In genomic region chr4:137180349-137180748, GRCh38 we compare ENCODE assay signal across 25 cellular contexts.
DNase-seq lines count a peak whose midpoint lies in the region; ATAC-seq and TF ChIP-seq lines count a peak whose summit lies in the region.
"Had no signal": no experiment of that assay in that cellular context is flagged by ENCODE, and none has a peak within 500 bp of the region (broad histone marks: within the 10 kb centered on the region; RNA-seq: fewer than 3 reads in every experiment).

No MANE protein-coding gene starts in this region.

- H3K27ac Mint-ChIP-seq in T-helper 17 cell, result no peak overlapping the region
- H3K27ac Mint-ChIP-seq: activated naive CD8-positive, alpha-beta T cell treated with anti-CD3 and anti-CD28 coated beads, Interleukin-2, amount 10 ng/mL, durations not matched to agents 7 days and 5 days; CD4-positive, CD25-positive, alpha-beta regulatory T cell; stimulated activated naive CD8-positive, alpha-beta T cell treated with anti-CD3 and anti-CD28 coated beads, Interleukin-15, Interleukin-2, amounts not matched to agents 100 ng/mL and 50 ng/mL, for 24 hours had no signal

- H3K4me2 ChIP-seq in OCI-LY3 (ENCODE audit: low read length), result no peak overlapping the region
- H3K4me2 ChIP-seq in smooth muscle cell, result no peak overlapping the region

- in situ Hi-C loops in transverse colon (cut with MboI; ENCODE audit: low pct_ligation_motif_present in 1 of 4, low pct_unique_long_range_greater_than_20kb in 1 of 4, low sequenced_read_pairs in 3 of 4), result no loop called here

- H3K36me3 ChIP-seq in H7 (replicated peaks; ENCODE audit: control insufficient read depth, insufficient read depth, low read length) (no peaks in the 10 kb centered on the region), OCI-LY3 (replicated peaks; ENCODE audit: low read depth, low read length) (no peaks in the 10 kb centered on the region), transverse colon (no peaks in the 10 kb centered on the region), smooth muscle cell (ENCODE audit: low read depth) (no peaks in the 10 kb centered on the region)
- H3K36me3 ChIP-seq: left ventricle myocardium inferior, prostate gland, thoracic aorta had no signal

- no peak overlapping the region for H3K9ac ChIP-seq in OCI-LY3 (ENCODE audit: low read length)
- H3K9ac ChIP-seq in smooth muscle cell (ENCODE audit: low read depth), result no peak overlapping the region
- H3K9ac ChIP-seq: GM23248 had no signal

- intact Hi-C loops in transverse colon (cut with DNase I; ENCODE audit: low total_unique reads), result no loop called here

- H3K27me3 ChIP-seq in H7 (ENCODE audit: control insufficient read depth, insufficient read depth, low read length) (no peaks in the 10 kb centered on the region), OCI-LY3 (ENCODE audit: low read depth, low read length) (no peaks in the 10 kb centered on the region), transverse colon (no peaks in the 10 kb centered on the region), smooth muscle cell (ENCODE audit: low read depth) (no peaks in the 10 kb centered on the region)

- peak; percentile 6 for DNase-seq in H7
- DNase-seq in epithelial cell of esophagus (ENCODE audit: low read depth), result peak; percentile 1
- peak; percentile 6 for DNase-seq in left kidney (ENCODE audit: low read depth, low spot score)
- no peak for DNase-seq in transverse colon
- DNase-seq in T-helper 17 cell, result no peak
- no peak for DNase-seq in smooth muscle cell (lab: John Stamatoyannopoulos, UW; ENCODE audit: unreplicated experiment)
- DNase-seq: activated CD4-positive, alpha-beta T cell treated with anti-CD3 and anti-CD28 coated beads for 48 hours; activated gamma-delta T cell; activated naive CD8-positive, alpha-beta T cell treated with anti-CD3 and anti-CD28 coated beads, Interleukin-2, amount 10 ng/mL, durations not matched to agents 7 days and 5 days; activated T-cell treated with anti-CD3 and anti-CD28 coated beads, Interleukin-2, amount 50 U/mL, for 1 hour; CD4-positive, CD25-positive, alpha-beta regulatory T cell; GM23248; head of caudate nucleus; left ventricle myocardium inferior; NCI-H1436; NCI-H2107; NCI-H446 treated with DMSO at 0.1 percent for 48 hours; T-helper 9 cell had no signal

- H3K9me3 ChIP-seq in OCI-LY3 (ENCODE audit: insufficient read depth, low read length) (no peaks in the 10 kb centered on the region), transverse colon (no peaks in the 10 kb centered on the region), T-helper 17 cell (ENCODE audit: control insufficient read depth, low read length, poor library complexity, severe bottlenecking) (no peaks in the 10 kb centered on the region), smooth muscle cell (replicated peaks; ENCODE audit: low read depth) (no peaks in the 10 kb centered on the region)
- H3K9me3 ChIP-seq: left ventricle myocardium inferior, prostate gland, thoracic aorta had no signal

- no peak overlapping the region for H3K4me3 Mint-ChIP-seq in T-helper 17 cell
- H3K4me3 Mint-ChIP-seq: activated naive CD8-positive, alpha-beta T cell treated with anti-CD3 and anti-CD28 coated beads, Interleukin-2, amount 10 ng/mL, durations not matched to agents 7 days and 5 days; CD4-positive, CD25-positive, alpha-beta regulatory T cell; central memory CD8-positive, alpha-beta T cell; stimulated activated naive CD8-positive, alpha-beta T cell treated with anti-CD3 and anti-CD28 coated beads, Interleukin-15, Interleukin-2, amounts not matched to agents 100 ng/mL and 50 ng/mL, for 24 hours had no signal

- no peak for TF ChIP-seq EP300 in transverse colon (IDR thresholded peaks at IDR 0.05; ENCODE audit: low read depth)

- H3K4me1 Mint-ChIP-seq in T-helper 17 cell, result no peaks in the 10 kb centered on the region
- H3K4me1 Mint-ChIP-seq: activated naive CD8-positive, alpha-beta T cell treated with anti-CD3 and anti-CD28 coated beads, Interleukin-2, amount 10 ng/mL, durations not matched to agents 7 days and 5 days; CD4-positive, CD25-positive, alpha-beta regulatory T cell; central memory CD8-positive, alpha-beta T cell had no signal

- ATAC-seq in T-helper 17 cell (no peak), HG02623 (IDR thresholded peaks at IDR 0.05; ENCODE audit: unreplicated experiment) (no peak)

- TF ChIP-seq POLR2A in transverse colon (IDR thresholded peaks at IDR 0.05), result no peak

- TF ChIP-seq CTCF in OCI-LY3 (IDR thresholded peaks at IDR 0.05; ENCODE audit: low read depth, low read length) (0 out of 2 replicates have a peak, but pooled peaks have one; percentile 4), epithelial cell of esophagus (IDR thresholded peaks at IDR 0.05; ENCODE audit: insufficient read depth, low read depth, low read length, missing control alignments) (no peak), transverse colon (IDR thresholded peaks at IDR 0.05) (no peak), smooth muscle cell (IDR thresholded peaks at IDR 0.05; ENCODE audit: borderline replicate concordance, insufficient read depth, poor library complexity, severe bottlenecking) (no peak)

- H3K4me1 ChIP-seq in OCI-LY3 (ENCODE audit: low read length) (no peaks in the 10 kb centered on the region), transverse colon (no peaks in the 10 kb centered on the region), smooth muscle cell (ENCODE audit: low read depth) (no peaks in the 10 kb centered on the region)
- H3K4me1 ChIP-seq: left ventricle myocardium inferior, prostate gland had no signal

- H4K20me1 ChIP-seq in OCI-LY3 (ENCODE audit: insufficient read depth, low read length), result no peaks in the 10 kb centered on the region
- H4K20me1 ChIP-seq in smooth muscle cell (ENCODE audit: low read depth), result no peaks in the 10 kb centered on the region

- H3K27ac ChIP-seq in OCI-LY3 (ENCODE audit: low read length) (no peak overlapping the region), transverse colon (no peak overlapping the region), smooth muscle cell (ENCODE audit: low read depth) (no peak overlapping the region)
- H3K27ac ChIP-seq: GM23248, left ventricle myocardium inferior, prostate gland, thoracic aorta, VCaP had no signal

- H3K79me2 ChIP-seq in OCI-LY3 (ENCODE audit: low read length), result no peaks in the 10 kb centered on the region
- no peaks in the 10 kb centered on the region for H3K79me2 ChIP-seq in smooth muscle cell (ENCODE audit: low read depth)

- WGBS in transverse colon (ENCODE audit: low coverage in 1 of 2), 2 donors, result 47 to 72% methylated on average over 2 to 4 of the region's 4 CpGs
- 32% methylated on average over 4 of the region's 4 CpGs for WGBS in smooth muscle cell (ENCODE audit: low lambda C conversion rate)

- no peaks in the 10 kb centered on the region for H3F3A ChIP-seq in smooth muscle cell (ENCODE audit: low read depth)

- no peaks in the 10 kb centered on the region for H3K36me3 Mint-ChIP-seq in T-helper 17 cell (ENCODE audit: low read depth)
- H3K36me3 Mint-ChIP-seq: activated naive CD8-positive, alpha-beta T cell treated with anti-CD3 and anti-CD28 coated beads, Interleukin-2, amount 10 ng/mL, durations not matched to agents 7 days and 5 days; CD4-positive, CD25-positive, alpha-beta regulatory T cell had no signal

- no peak overlapping the region for H3K4me3 ChIP-seq in H7 (ENCODE audit: insufficient read depth, low read depth, low read length)
- no peak overlapping the region for H3K4me3 ChIP-seq in OCI-LY3 (ENCODE audit: low read length)
- no peak overlapping the region for H3K4me3 ChIP-seq in epithelial cell of esophagus (ENCODE audit: low read length)
- H3K4me3 ChIP-seq in transverse colon, result no peak overlapping the region
- H3K4me3 ChIP-seq in smooth muscle cell, result no peak overlapping the region
- H3K4me3 ChIP-seq: GM23248, left ventricle myocardium inferior, prostate gland, thoracic aorta had no signal

- H2AFZ ChIP-seq in OCI-LY3 (ENCODE audit: low read depth, low read length) (peak overlapping the region; percentile 26; the same call in 1 of the 2 replicates), smooth muscle cell (ENCODE audit: low read depth) (no peak overlapping the region)
- H2AFZ ChIP-seq: GM23248 had no signal

- no peaks in the 10 kb centered on the region for H3K27me3 Mint-ChIP-seq in T-helper 17 cell
- H3K27me3 Mint-ChIP-seq: activated naive CD8-positive, alpha-beta T cell treated with anti-CD3 and anti-CD28 coated beads, Interleukin-2, amount 10 ng/mL, durations not matched to agents 7 days and 5 days; CD4-positive, CD25-positive, alpha-beta regulatory T cell; central memory CD8-positive, alpha-beta T cell; stimulated activated naive CD8-positive, alpha-beta T cell treated with anti-CD3 and anti-CD28 coated beads, Interleukin-15, Interleukin-2, amounts not matched to agents 100 ng/mL and 50 ng/mL, for 24 hours had no signal

Comparison
In these comparisons a context has a peak if more than half of its experiments do, and no peak if none do; other contexts are left out.
1. DNase-seq: peak in H7 (single experiment), epithelial cell of esophagus (single experiment) and left kidney (single experiment); none in transverse colon (single experiment), T-helper 17 cell (0 of 3) and smooth muscle cell (single experiment).